ENCODE assay signal across 29 cellular contexts in the genomic region with DNA sequence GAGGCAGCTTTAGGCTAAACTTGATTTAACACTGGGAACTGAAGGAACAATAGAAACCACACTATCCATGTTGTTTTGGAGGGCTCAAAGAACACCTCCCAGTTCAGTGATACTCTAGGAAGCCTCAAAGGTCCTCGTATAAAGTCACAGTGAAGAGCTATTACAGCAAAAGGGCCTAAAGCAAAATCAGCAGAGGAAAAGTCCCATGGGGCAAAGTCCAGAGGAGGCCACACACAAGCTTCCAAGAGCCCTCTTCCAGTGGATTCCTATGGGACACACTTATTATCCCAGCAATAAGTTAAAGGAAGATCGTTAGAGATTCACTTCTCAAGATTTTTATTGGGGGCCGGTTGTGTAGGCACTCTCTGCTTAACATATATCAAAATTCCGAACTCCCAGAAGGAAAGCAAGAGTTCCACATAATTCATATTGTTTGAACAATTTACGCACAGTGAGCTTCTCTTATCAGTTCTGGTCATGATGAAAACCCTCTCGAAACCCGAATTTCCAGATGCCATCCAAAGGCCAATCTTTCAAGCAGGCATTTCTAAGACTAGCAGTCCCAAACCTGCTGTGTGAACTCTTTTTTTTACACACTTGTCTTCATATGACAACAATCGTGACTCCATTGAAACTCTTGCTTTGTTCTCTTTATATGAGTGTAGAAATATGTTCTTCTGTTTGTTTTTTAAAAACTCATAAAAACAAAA.
"Had no signal": no experiment of that assay in that cellular context is flagged by ENCODE, and none has a peak within 500 bp of the region (broad histone marks: within the 10 kb centered on the region; RNA-seq: fewer than 3 reads in every experiment).

No MANE protein-coding gene starts in this region.

- H3K4me3 Mint-ChIP-seq: activated CD4-positive, alpha-beta T cell treated with anti-CD3 and anti-CD28 coated beads, Interleukin-2, amount 10 ng/mL, durations not matched to agents 24 days and 14 days; activated CD8-positive, alpha-beta T cell treated with anti-CD3 and anti-CD28 coated beads for 36 hours; activated naive CD8-positive, alpha-beta T cell treated with anti-CD3 and anti-CD28 coated beads for 36 hours; activated T-cell treated with anti-CD3 and anti-CD28 coated beads, Interleukin-2, amount 50 U/mL, for 72 hours; activated T-helper 17 cell treated with anti-CD3 and anti-CD28 coated beads, Interleukin-2, amount 50 U/mL, for 72 hours had no signal

- DNase-seq: activated CD4-positive, alpha-beta T cell treated with anti-CD3 and anti-CD28 coated beads, Interleukin-2, amount 10 ng/mL, durations not matched to agents 24 days and 14 days; activated CD4-positive, alpha-beta T cell treated with anti-CD3 and anti-CD28 coated beads, Interleukin-2, amount 50 U/mL, for 4 hours; activated CD8-positive, alpha-beta T cell treated with anti-CD3 and anti-CD28 coated beads for 36 hours; activated effector memory CD4-positive, alpha-beta T cell treated with anti-CD3 and anti-CD28 coated beads, Interleukin-2, amount 50 U/mL, for 16 hours; activated naive CD4-positive, alpha-beta T cell; activated naive CD4-positive, alpha-beta T cell treated with anti-CD3 and anti-CD28 coated beads, Interleukin-2, amount 50 U/mL, for 16 hours; activated naive CD8-positive, alpha-beta T cell treated with anti-CD3 and anti-CD28 coated beads for 36 hours; activated T-cell treated with anti-CD3 and anti-CD28 coated beads, Interleukin-2, amount 50 U/mL, for 1 hour; activated T-cell treated with anti-CD3 and anti-CD28 coated beads, Interleukin-2, amount 50 U/mL, for 72 hours; amniotic stem cell; aorta; brain microvascular endothelial cell; central memory CD4-positive, alpha-beta T cell; Kasumi-1; KG1; MG63; NCI-H1048; NCI-H1105 treated with DMSO at 0.1 percent for 48 hours; NCI-H1436; NCI-H1694; NCI-H1930; NCI-H2081 treated with DMSO at 0.1 percent for 48 hours; NCI-H226; NCI-H524 treated with DMSO at 0.1 percent for 48 hours; NK-92 treated with Interleukin-12 subunit alpha and Interleukin-12 subunit beta, amount 100 ng/mL, for 24 hours; PC-3; Right ventricle myocardium superior; T1000 had no signal

- H3K27me3 ChIP-seq: brain microvascular endothelial cell, MG63 had no signal

- ATAC-seq: activated CD8-positive, alpha-beta T cell treated with anti-CD3 and anti-CD28 coated beads for 36 hours; activated T-cell treated with anti-CD3 and anti-CD28 coated beads, Interleukin-2, amount 50 U/mL, for 72 hours; activated T-helper 17 cell treated with anti-CD3 and anti-CD28 coated beads, Interleukin-2, amount 50 U/mL, for 72 hours; PC-3 had no signal

- H3K36me3 Mint-ChIP-seq: activated naive CD8-positive, alpha-beta T cell treated with anti-CD3 and anti-CD28 coated beads for 36 hours had no signal

- H3K9me3 Mint-ChIP-seq: activated CD4-positive, alpha-beta T cell treated with anti-CD3 and anti-CD28 coated beads, Interleukin-2, amount 10 ng/mL, durations not matched to agents 24 days and 14 days; activated CD8-positive, alpha-beta T cell treated with anti-CD3 and anti-CD28 coated beads for 36 hours; activated naive CD8-positive, alpha-beta T cell treated with anti-CD3 and anti-CD28 coated beads for 36 hours; activated T-cell treated with anti-CD3 and anti-CD28 coated beads, Interleukin-2, amount 50 U/mL, for 72 hours; activated T-helper 17 cell treated with anti-CD3 and anti-CD28 coated beads, Interleukin-2, amount 50 U/mL, for 72 hours had no signal

- H3K4me1 Mint-ChIP-seq: activated CD4-positive, alpha-beta T cell treated with anti-CD3 and anti-CD28 coated beads, Interleukin-2, amount 10 ng/mL, durations not matched to agents 24 days and 14 days; activated naive CD8-positive, alpha-beta T cell treated with anti-CD3 and anti-CD28 coated beads for 36 hours; activated T-helper 17 cell treated with anti-CD3 and anti-CD28 coated beads, Interleukin-2, amount 50 U/mL, for 72 hours had no signal

- H3K9me3 ChIP-seq: MG63 had no signal

- H3K4me3 ChIP-seq: MG63 had no signal

- H3K36me3 ChIP-seq: brain microvascular endothelial cell, MG63 had no signal

- H3K27ac Mint-ChIP-seq: activated CD4-positive, alpha-beta T cell treated with anti-CD3 and anti-CD28 coated beads, Interleukin-2, amount 10 ng/mL, durations not matched to agents 24 days and 14 days; activated CD8-positive, alpha-beta T cell treated with anti-CD3 and anti-CD28 coated beads for 36 hours; activated naive CD8-positive, alpha-beta T cell treated with anti-CD3 and anti-CD28 coated beads for 36 hours; activated T-cell treated with anti-CD3 and anti-CD28 coated beads, Interleukin-2, amount 50 U/mL, for 72 hours; activated T-helper 17 cell treated with anti-CD3 and anti-CD28 coated beads, Interleukin-2, amount 50 U/mL, for 72 hours had no signal

- H3K27ac ChIP-seq: brain microvascular endothelial cell had no signal
